In genomic region chr6:13832778-13833177, GRCh38 we compare ENCODE assay signal across 5 cellular contexts.
"Had no signal": no experiment of that assay in that cellular context is flagged by ENCODE, and none has a peak within 500 bp of the region (broad histone marks: within the 10 kb centered on the region; RNA-seq: fewer than 3 reads in every experiment).

No MANE protein-coding gene starts in this region.

- FAIRE-seq: GM12892, GM18507, GM19239 had no signal

- DNase-seq: GDM1, GF-D8 had no signal
